Comparison of ENCODE assay signal across 9 cellular contexts in the genomic region with DNA sequence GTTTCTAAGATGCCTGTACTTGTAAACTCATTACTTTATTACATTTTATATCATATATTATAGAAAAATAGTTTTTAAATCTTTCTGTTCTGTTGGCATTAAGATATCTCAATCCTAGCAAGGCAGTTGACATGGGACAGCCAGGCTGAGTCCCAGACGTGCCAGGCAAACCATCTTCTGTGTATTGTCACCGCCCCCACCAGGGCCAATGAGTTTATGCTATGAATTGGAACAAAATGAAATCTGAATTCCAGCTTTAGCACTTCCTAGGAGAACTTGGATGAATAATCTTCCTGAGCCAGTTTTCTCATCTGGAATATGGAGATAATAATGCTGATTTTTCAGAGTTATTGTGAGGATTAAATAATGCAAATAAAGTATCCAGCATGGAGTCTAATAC.
A peak's percentile ranks its signal among the peaks of the same experiment; 100 is the strongest.
DNase-seq lines count a peak whose midpoint lies in the region; ATAC-seq, FAIRE-seq and TF ChIP-seq lines count a peak whose summit lies in the region.
"Had no signal": no experiment of that assay in that cellular context is flagged by ENCODE, and none has a peak within 500 bp of the region (broad histone marks: within the 10 kb centered on the region; RNA-seq: fewer than 3 reads in every experiment).

No MANE protein-coding gene starts in this region.

- peaks cover 0 to 3% (median 0%) of the 10 kb centered on the region in 9 donors for H3K9me3 Mint-ChIP-seq in naive thymus-derived CD8-positive, alpha-beta T cell

- CTCF ChIA-PET in HEK293T (lab: Yijun Ruan, JAX) = no interaction called here

- peaks cover 4% of the 10 kb centered on the region for H3K27me3 ChIP-seq in bronchial epithelial cell (ENCODE audit: control insufficient read depth, insufficient read depth, low read length)

- ATAC-seq in naive thymus-derived CD8-positive, alpha-beta T cell = peak in 1 of 2 donors; percentile 41

- H3K4me1 Mint-ChIP-seq in naive thymus-derived CD8-positive, alpha-beta T cell = no peaks in the 10 kb centered on the region

- no peak for FAIRE-seq in bronchial epithelial cell (lab: Jason Lieb, UNC)

- peak; percentile 5 for DNase-seq in NCI-H345 (lab: John Stamatoyannopoulos, UW)
- DNase-seq in NCI-H345 treated with DMSO at 0.1 percent for 48 hours (lab: John Stamatoyannopoulos, UW; ENCODE audit: unreplicated experiment) = no peak
- no peak for DNase-seq in HFF-Myc (ENCODE audit: extremely low read depth, low read depth)
- DNase-seq in bronchial epithelial cell (ENCODE audit: low read depth) = peak; percentile 12
- peak in 6 of 10 donors; percentile 2 to 34 (median 17) for DNase-seq in naive thymus-derived CD8-positive, alpha-beta T cell
- no peak for DNase-seq in HEK293T (ENCODE audit: extremely low spot score)
- DNase-seq in HCEC 1CT = no peak
- DNase-seq in NCI-H187 (lab: John Stamatoyannopoulos, UW) = no peak
- DNase-seq: T1000 had no signal

- no peak overlapping the region for H3K4me3 Mint-ChIP-seq in naive thymus-derived CD8-positive, alpha-beta T cell

- no peaks in the 10 kb centered on the region for H3K36me3 ChIP-seq in bronchial epithelial cell (ENCODE audit: control insufficient read depth, insufficient read depth, low read length)

- POLR2A ChIA-PET in naive thymus-derived CD8-positive, alpha-beta T cell (lab: Charles Lee) = no interaction called here
- POLR2A ChIA-PET in HEK293T (lab: Yijun Ruan, JAX) = no interaction called here

- peaks cover 4 to 20% (median 17%) of the 10 kb centered on the region in 5 donors for H3K27me3 Mint-ChIP-seq in naive thymus-derived CD8-positive, alpha-beta T cell

- no peak overlapping the region for H3K27ac Mint-ChIP-seq in naive thymus-derived CD8-positive, alpha-beta T cell

- no peak overlapping the region for H3K4me3 ChIP-seq in HFF-Myc (replicated peaks; ENCODE audit: low read depth, low read length)
- no peak overlapping the region for H3K4me3 ChIP-seq in bronchial epithelial cell (ENCODE audit: low read depth, low read length)

- no peaks in the 10 kb centered on the region for H3K36me3 Mint-ChIP-seq in naive thymus-derived CD8-positive, alpha-beta T cell

- TF ChIP-seq CTCF in HFF-Myc (IDR thresholded peaks at IDR 0.05; ENCODE audit: low read depth, low read length, missing control alignments) (peak; percentile 33), bronchial epithelial cell (IDR thresholded peaks at IDR 0.05; ENCODE audit: insufficient read depth, low read length, severe bottlenecking) (peak; percentile 23)

TF ChIP-seq in HEK293T, 16 proteins besides CTCF, POLR2A, EP300 and RAD21:
- TF ChIP-seq, protein P1, sequence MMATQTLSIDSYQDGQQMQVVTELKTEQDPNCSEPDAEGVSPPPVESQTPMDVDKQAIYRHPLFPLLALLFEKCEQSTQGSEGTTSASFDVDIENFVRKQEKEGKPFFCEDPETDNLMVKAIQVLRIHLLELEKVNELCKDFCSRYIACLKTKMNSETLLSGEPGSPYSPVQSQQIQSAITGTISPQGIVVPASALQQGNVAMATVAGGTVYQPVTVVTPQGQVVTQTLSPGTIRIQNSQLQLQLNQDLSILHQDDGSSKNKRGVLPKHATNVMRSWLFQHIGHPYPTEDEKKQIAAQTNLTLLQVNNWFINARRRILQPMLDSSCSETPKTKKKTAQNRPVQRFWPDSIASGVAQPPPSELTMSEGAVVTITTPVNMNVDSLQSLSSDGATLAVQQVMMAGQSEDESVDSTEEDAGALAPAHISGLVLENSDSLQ (IDR thresholded peaks at IDR 0.05) = no peak
- no peak for TF ChIP-seq FOXK2 (IDR thresholded peaks at IDR 0.05)
- TF ChIP-seq FOXA1 (IDR thresholded peaks at IDR 0.05) = no peak
- TF ChIP-seq ARNT (IDR thresholded peaks at IDR 0.05) = no peak
- TF ChIP-seq HDGF (IDR thresholded peaks at IDR 0.05; ENCODE audit: borderline replicate concordance) = no peak
- TF ChIP-seq ZNF384 (IDR thresholded peaks at IDR 0.05) = no peak
- no peak for TF ChIP-seq L3MBTL2 (conservative IDR thresholded peaks at IDR 0.05)
- no peak for TF ChIP-seq CTBP1 (IDR thresholded peaks at IDR 0.05; ENCODE audit: borderline replicate concordance)
- no peak for TF ChIP-seq LEF1 (IDR thresholded peaks at IDR 0.05; ENCODE audit: borderline replicate concordance)
- no peak for TF ChIP-seq NFRKB (IDR thresholded peaks at IDR 0.05)
- TF ChIP-seq FOXM1 (IDR thresholded peaks at IDR 0.05; ENCODE audit: borderline replicate concordance) = no peak
- no peak for TF ChIP-seq BHLHE40 (IDR thresholded peaks at IDR 0.05; ENCODE audit: borderline replicate concordance)
- no peak for TF ChIP-seq SP1 (IDR thresholded peaks at IDR 0.05)
- no peak for TF ChIP-seq TARDBP (IDR thresholded peaks at IDR 0.05)
- TF ChIP-seq ELF4 (IDR thresholded peaks at IDR 0.05) = no peak
- no peak for TF ChIP-seq SUZ12 (IDR thresholded peaks at IDR 0.05)

Comparison
In these comparisons a context has a peak if more than half of its experiments do, and no peak if none do; other contexts are left out.
1. DNase-seq: peak in NCI-H345 (single experiment), bronchial epithelial cell (single experiment) and naive thymus-derived CD8-positive, alpha-beta T cell (6 of 10); none in NCI-H345 treated with DMSO at 0.1 percent for 48 hours (single experiment), HFF-Myc (single experiment), HEK293T (single experiment), HCEC 1CT (single experiment) and NCI-H187 (0 of 2).